Comparison of ENCODE assay signal across 3 cellular contexts in the genomic region with DNA sequence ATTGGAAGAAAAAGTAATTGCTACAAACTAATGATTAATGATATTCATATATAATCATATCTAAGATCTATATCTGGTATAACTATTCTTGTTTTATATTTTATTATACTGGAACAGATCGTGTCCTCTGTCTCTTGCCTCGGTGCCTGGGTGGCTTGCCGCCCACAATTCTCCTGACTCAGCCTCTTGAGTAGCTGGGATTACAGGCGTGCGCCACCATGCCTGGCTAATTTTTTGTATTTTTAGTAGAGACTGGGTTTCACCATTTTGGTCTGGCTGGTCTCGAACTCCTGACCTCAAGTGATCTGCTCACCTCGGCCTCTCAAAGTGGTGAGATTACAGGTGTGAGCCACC. TPM values are rescaled to one million over a fixed set of nuclear protein-coding genes. Genes with fewer than 3 reads are reported as not detected.
"Had no signal": no experiment of that assay in that cellular context is flagged by ENCODE, and none has a peak within 500 bp of the region (broad histone marks: within the 10 kb centered on the region; RNA-seq: fewer than 3 reads in every experiment).

No MANE protein-coding gene starts in this region.

RNA-seq across cellular contexts. Expression of a gene that starts 21.7 kb away (rescaled TPM):
- total RNA-seq: ascending aorta, Right ventricle myocardium superior had no signal
- polyA plus RNA-seq: adipose tissue had no signal
